ENCODE assay signal across 9 cellular contexts in genomic region chr17:35257080-35257701, GRCh38. TPM values are rescaled to one million over a fixed set of nuclear protein-coding genes. Genes with fewer than 3 reads are reported as not detected.
A peak's percentile ranks its signal among the peaks of the same experiment; 100 is the strongest.
DNase-seq lines count a peak whose midpoint lies in the region; ATAC-seq and TF ChIP-seq lines count a peak whose summit lies in the region.
"Had no signal": no experiment of that assay in that cellular context is flagged by ENCODE, and none has a peak within 500 bp of the region (broad histone marks: within the 10 kb centered on the region; RNA-seq: fewer than 3 reads in every experiment).

No MANE protein-coding gene starts in this region.

- H3K4me1 ChIP-seq in PC-9 (replicated peaks; ENCODE audit: insufficient read depth) (peaks cover 42% of the 10 kb centered on the region), neural progenitor cell (peaks cover 10% of the 10 kb centered on the region)

- no peaks in the 10 kb centered on the region for H3K27me3 Mint-ChIP-seq in activated CD4-positive, alpha-beta T cell treated with anti-CD3 and anti-CD28 coated beads, Interleukin-2, amount 10 ng/mL, durations not matched to agents 24 days and 14 days
- no peaks in the 10 kb centered on the region for H3K27me3 Mint-ChIP-seq in neural progenitor cell (ENCODE audit: insufficient read depth, low read depth)

- H3K4me2 ChIP-seq in PC-9: peak overlapping the region; percentile 63
- H3K4me2 ChIP-seq in neural progenitor cell: no peak overlapping the region

- H3K36me3 Mint-ChIP-seq in activated CD4-positive, alpha-beta T cell treated with anti-CD3 and anti-CD28 coated beads, Interleukin-2, amount 10 ng/mL, durations not matched to agents 24 days and 14 days (ENCODE audit: low read depth): peaks cover 58% of the 10 kb centered on the region
- peaks cover 4% of the 10 kb centered on the region for H3K36me3 Mint-ChIP-seq in neural progenitor cell

- intact Hi-C loops in activated CD4-positive, alpha-beta T cell treated with anti-CD3 and anti-CD28 coated beads, Interleukin-2, amount 10 ng/mL, durations not matched to agents 24 days and 14 days (cut with micrococcal nuclease): no loop called here
- intact Hi-C loops in PC-9 (cut with micrococcal nuclease; ENCODE audit: unreplicated experiment): loop anchor here (1.0 to 5.0 kb wide), 4 partner anchors 13 to 275 kb away; partner anchors contain the start of genes NLE1 and SLFN12

- H3K9ac ChIP-seq in neural progenitor cell: no peak overlapping the region

- TF ChIP-seq CTCF in PC-9 (conservative IDR thresholded peaks at IDR 0.05): no peak
- TF ChIP-seq CTCF in neural progenitor cell (IDR thresholded peaks at IDR 0.05): no peak

- no peak overlapping the region for H2AFZ ChIP-seq in PC-9
- no peak overlapping the region for H2AFZ ChIP-seq in neural progenitor cell (replicated peaks)

- POLR2A ChIA-PET in PC-9 (lab: Charles Lee; ENCODE audit: unreplicated experiment): interaction anchor here (0.6 to 0.9 kb wide), 5 partner anchors 13 to 296 kb away, joined by 3 to 8 read pairs (median 4); partner anchors contain the start of gene SLFN5

- ATAC-seq in GM19035 (IDR thresholded peaks at IDR 0.05; ENCODE audit: unreplicated experiment): no peak
- ATAC-seq in GM19463 (IDR thresholded peaks at IDR 0.05; ENCODE audit: unreplicated experiment): no peak

- no TSS peak for BruUV-seq in PC-9 (replicated peaks; lab: Mats Ljungman, UMichigan)

- no peaks in the 10 kb centered on the region for H3K79me2 ChIP-seq in PC-9 (ENCODE audit: low read depth)
- H3K79me2 ChIP-seq in neural progenitor cell (ENCODE audit: low read depth): no peaks in the 10 kb centered on the region

- H3K36me3 ChIP-seq in PC-9 (ENCODE audit: low read depth) (no peaks in the 10 kb centered on the region), neural progenitor cell (no peaks in the 10 kb centered on the region)

- peak overlapping the region; percentile 53 for H3K27ac Mint-ChIP-seq in activated CD4-positive, alpha-beta T cell treated with anti-CD3 and anti-CD28 coated beads, Interleukin-2, amount 10 ng/mL, durations not matched to agents 24 days and 14 days
- no peak overlapping the region for H3K27ac Mint-ChIP-seq in neural progenitor cell

- CTCF ChIA-PET in PC-9 (lab: Charles Lee): interaction anchor here (0.7 to 1.0 kb wide), 2 partner anchors 116 to 282 kb away, joined by 3 read pairs; no protein-coding TSS in a partner anchor

- peaks cover 5% of the 10 kb centered on the region; the same call in 1 of the 2 replicates for H4K20me1 ChIP-seq in PC-9 (ENCODE audit: insufficient read depth)
- no peaks in the 10 kb centered on the region for H4K20me1 ChIP-seq in neural progenitor cell (ENCODE audit: low read depth)

- no peaks in the 10 kb centered on the region for H3K9me3 ChIP-seq in PC-9 (ENCODE audit: insufficient read depth, low read depth)
- no peaks in the 10 kb centered on the region for H3K9me3 ChIP-seq in neural progenitor cell (ENCODE audit: low read depth)
- H3K9me3 ChIP-seq: right atrium auricular region had no signal

- no peaks in the 10 kb centered on the region for H3K9me2 ChIP-seq in PC-9 (ENCODE audit: insufficient read depth)

- DNase-seq in activated CD4-positive, alpha-beta T cell treated with anti-CD3 and anti-CD28 coated beads, Interleukin-2, amount 10 ng/mL, durations not matched to agents 24 days and 14 days: no peak
- DNase-seq in activated CD4-positive, alpha-beta T cell treated with anti-CD3 and anti-CD28 coated beads for 4 hours: no peak
- DNase-seq in PC-9: peak; percentile 86 to 92
- DNase-seq in fibroblast of peridontal ligament (ENCODE audit: extremely low read depth): peak; percentile 46
- peak; percentile 14 for DNase-seq in stromal cell of bone marrow (ENCODE audit: low read depth)
- DNase-seq in neural progenitor cell (ENCODE audit: low spot score): no peak

- H3K4me3 ChIP-seq in PC-9 (0 out of 2 replicates have a peak overlapping the region, but pooled peaks have one; percentile 5), neural progenitor cell (no peak overlapping the region)
- H3K4me3 ChIP-seq: right atrium auricular region had no signal

- H3F3A ChIP-seq in PC-9 (ENCODE audit: insufficient read depth, low read depth): peaks cover 35% of the 10 kb centered on the region
- H3F3A ChIP-seq in neural progenitor cell (ENCODE audit: low read depth): no peaks in the 10 kb centered on the region

- H3K4me3 Mint-ChIP-seq in activated CD4-positive, alpha-beta T cell treated with anti-CD3 and anti-CD28 coated beads, Interleukin-2, amount 10 ng/mL, durations not matched to agents 24 days and 14 days: no peak overlapping the region
- no peak overlapping the region for H3K4me3 Mint-ChIP-seq in neural progenitor cell

- H3K27ac ChIP-seq in PC-9: peak overlapping the region; percentile 50
- H3K27ac ChIP-seq in neural progenitor cell: no peak overlapping the region

- no peaks in the 10 kb centered on the region for H3K27me3 ChIP-seq in PC-9 (ENCODE audit: insufficient read depth, low read depth)
- no peaks in the 10 kb centered on the region for H3K27me3 ChIP-seq in neural progenitor cell
- H3K27me3 ChIP-seq: right atrium auricular region had no signal

- H3K4me1 Mint-ChIP-seq in activated CD4-positive, alpha-beta T cell treated with anti-CD3 and anti-CD28 coated beads, Interleukin-2, amount 10 ng/mL, durations not matched to agents 24 days and 14 days: peaks cover 36% of the 10 kb centered on the region
- H3K4me1 Mint-ChIP-seq in neural progenitor cell: peaks cover 32% of the 10 kb centered on the region

- H3K9me3 Mint-ChIP-seq in activated CD4-positive, alpha-beta T cell treated with anti-CD3 and anti-CD28 coated beads, Interleukin-2, amount 10 ng/mL, durations not matched to agents 24 days and 14 days: no peaks in the 10 kb centered on the region
- no peaks in the 10 kb centered on the region for H3K9me3 Mint-ChIP-seq in neural progenitor cell

RNA-seq across cellular contexts. Expression of gene SLFN5, which starts 14.3 kb away (rescaled TPM):
- 6.9 and 8.9 TPM in 2 replicates for total RNA-seq in activated CD4-positive, alpha-beta T cell treated with anti-CD3 and anti-CD28 coated beads, Interleukin-2, amount 10 ng/mL, durations not matched to agents 24 days and 14 days
- total RNA-seq in PC-9 (2021) (16.1 and 17.3 TPM in 2 replicates), neural progenitor cell (ENCODE audit: low replicate concordance) (3.5 and 5.8 TPM in 2 replicates)

Comparison
In these comparisons a context has a peak if more than half of its experiments do, and no peak if none do; other contexts are left out.
1. DNase-seq: peak in PC-9 (2 of 2), fibroblast of peridontal ligament (single experiment) and stromal cell of bone marrow (single experiment); none in activated CD4-positive, alpha-beta T cell treated with anti-CD3 and anti-CD28 coated beads, Interleukin-2, amount 10 ng/mL, durations not matched to agents 24 days and 14 days (single experiment), activated CD4-positive, alpha-beta T cell treated with anti-CD3 and anti-CD28 coated beads for 4 hours (0 of 2) and neural progenitor cell (single experiment).